Comparison of ENCODE assay signal across 15 cellular contexts in genomic region chrX:139890991-139891700, GRCh38. TPM values are rescaled to one million over a fixed set of nuclear protein-coding genes. Genes with fewer than 3 reads are reported as not detected.
DNase-seq lines count a peak whose midpoint lies in the region; ATAC-seq and TF ChIP-seq lines count a peak whose summit lies in the region.
"Had no signal": no experiment of that assay in that cellular context is flagged by ENCODE, and none has a peak within 500 bp of the region (broad histone marks: within the 10 kb centered on the region; RNA-seq: fewer than 3 reads in every experiment).

No MANE protein-coding gene starts in this region.

- CTCF ChIA-PET in CD8-positive, alpha-beta T cell (lab: Charles Lee) = no interaction called here

- no peaks in the 10 kb centered on the region for H3K27me3 ChIP-seq in CD8-positive, alpha-beta T cell (ENCODE audit: insufficient read depth, low read length)
- no peaks in the 10 kb centered on the region for H3K27me3 ChIP-seq in GM23338 (ENCODE audit: insufficient read depth)

- no peaks in the 10 kb centered on the region for H3F3A ChIP-seq in GM23338 (replicated peaks; ENCODE audit: low read depth)

- no peaks in the 10 kb centered on the region for H3K9me3 Mint-ChIP-seq in CD8-positive, alpha-beta T cell
- H3K9me3 Mint-ChIP-seq in GM23338 = no peaks in the 10 kb centered on the region; the same call in 2 of the 3 replicates
- H3K9me3 Mint-ChIP-seq: dendritic cell treated with granulocyte-macrophage colony-stimulating factor and Interleukin-4, amounts not matched to agents 40 ng/mL and 50 ng/mL, for 4 days had no signal

- POLR2A ChIA-PET in CD8-positive, alpha-beta T cell (lab: Charles Lee) = no interaction called here

- DNase-seq in ELR (ENCODE audit: low read depth) = peak; percentile 88
- peak; percentile 66 for DNase-seq in OCI-M1 (lab: John Stamatoyannopoulos, UW)
- DNase-seq in cardiac fibroblast (ENCODE audit: low read depth in 2 of 2) = peak; percentile 74 to 80
- no peak for DNase-seq in mucosa of descending colon
- no peak for DNase-seq in CD8-positive, alpha-beta T cell
- DNase-seq in GM23338 (ENCODE audit: low spot score) = no peak
- no peak for DNase-seq in NK-92 treated with Interleukin-12 subunit alpha and Interleukin-12 subunit beta, amount 100 ng/mL, for 24 hours (lab: John Stamatoyannopoulos, UW)
- DNase-seq: activated CD4-positive, alpha-beta T cell treated with anti-CD3 and anti-CD28 coated beads, Interleukin-2, amount 50 U/mL, for 1 hour; activated naive CD4-positive, alpha-beta T cell treated with Interleukin-2 at 50 U/mL for 16 hours; mesendoderm; NCI-H1417 treated with DMSO at 0.1 percent for 48 hours; NCI-H774; psoas muscle had no signal

- H3K4me1 ChIP-seq in mucosa of descending colon (ENCODE audit: low read depth) (no peaks in the 10 kb centered on the region), GM23338 (ENCODE audit: insufficient read depth) (no peaks in the 10 kb centered on the region)
- H3K4me1 ChIP-seq in CD8-positive, alpha-beta T cell (ENCODE audit: insufficient read depth, low read length) = no peaks in the 10 kb centered on the region
- H3K4me1 ChIP-seq: psoas muscle had no signal

- H3K79me2 ChIP-seq in GM23338 (replicated peaks; ENCODE audit: insufficient read depth) = peaks cover 92% of the 10 kb centered on the region

- H4K20me1 ChIP-seq in GM23338 (replicated peaks; ENCODE audit: insufficient read depth) = no peaks in the 10 kb centered on the region

- no peaks in the 10 kb centered on the region for H3K9me3 ChIP-seq in mucosa of descending colon
- no peaks in the 10 kb centered on the region for H3K9me3 ChIP-seq in CD8-positive, alpha-beta T cell (ENCODE audit: low read length)
- H3K9me3 ChIP-seq: psoas muscle had no signal

- H3K36me3 ChIP-seq in mucosa of descending colon (ENCODE audit: low read depth) (no peaks in the 10 kb centered on the region), GM23338 (ENCODE audit: insufficient read depth) (no peaks in the 10 kb centered on the region)
- no peaks in the 10 kb centered on the region for H3K36me3 ChIP-seq in CD8-positive, alpha-beta T cell (ENCODE audit: insufficient read depth, low read length)

- ATAC-seq in mucosa of descending colon (peak; percentile 49), GM18867 (IDR thresholded peaks at IDR 0.05; ENCODE audit: unreplicated experiment) (no peak), GM23338 (no peak)
- no peak for ATAC-seq in CD8-positive, alpha-beta T cell
- ATAC-seq: psoas muscle had no signal

- TF ChIP-seq CTCF in cardiac fibroblast (IDR thresholded peaks at IDR 0.05; ENCODE audit: low read depth, low read length) (no peak), mucosa of descending colon (IDR thresholded peaks at IDR 0.05) (no peak), GM23338 (conservative IDR thresholded peaks at IDR 0.05; ENCODE audit: low read depth in 2 of 2) (no peak)
- TF ChIP-seq CTCF in CD8-positive, alpha-beta T cell (IDR thresholded peaks at IDR 0.05) = no peak

- no peak overlapping the region for H3K27ac ChIP-seq in CD8-positive, alpha-beta T cell (ENCODE audit: low read depth, low read length)
- no peak overlapping the region for H3K27ac ChIP-seq in GM23338 (ENCODE audit: low read depth)
- H3K27ac ChIP-seq: psoas muscle had no signal

- H2AFZ ChIP-seq in GM23338 = no peak overlapping the region

- H3K27ac Mint-ChIP-seq in CD8-positive, alpha-beta T cell = no peak overlapping the region
- no peak overlapping the region for H3K27ac Mint-ChIP-seq in GM23338

- intact Hi-C loops in mucosa of descending colon (cut with DNase I, micrococcal nuclease) = no loop called here
- intact Hi-C loops in CD8-positive, alpha-beta T cell (cut with DNase I, micrococcal nuclease) = no loop called here

- peaks cover 28% of the 10 kb centered on the region for H3K4me1 Mint-ChIP-seq in CD8-positive, alpha-beta T cell (ENCODE audit: low read depth)
- H3K4me1 Mint-ChIP-seq in GM23338 = peaks cover 9% of the 10 kb centered on the region

- H3K4me2 ChIP-seq in GM23338 = no peak overlapping the region

- peaks cover 3% of the 10 kb centered on the region for H3K36me3 Mint-ChIP-seq in CD8-positive, alpha-beta T cell
- no peaks in the 10 kb centered on the region; the same call in 1 of the 3 replicates for H3K36me3 Mint-ChIP-seq in GM23338 (ENCODE audit: low read depth)

- no peaks in the 10 kb centered on the region for H3K9me2 ChIP-seq in GM23338 (ENCODE audit: insufficient read depth)

- H3K4me3 Mint-ChIP-seq in CD8-positive, alpha-beta T cell = no peak overlapping the region
- no peak overlapping the region for H3K4me3 Mint-ChIP-seq in GM23338
- H3K4me3 Mint-ChIP-seq: dendritic cell treated with granulocyte-macrophage colony-stimulating factor and Interleukin-4, amounts not matched to agents 40 ng/mL and 50 ng/mL, for 4 days had no signal

- H3K4me3 ChIP-seq in cardiac fibroblast (replicated peaks in 1 of 2; ENCODE audit: low read depth in 2 of 2, low read length in 2 of 2) (no peak overlapping the region), mucosa of descending colon (no peak overlapping the region), GM23338 (no peak overlapping the region)
- no peak overlapping the region for H3K4me3 ChIP-seq in CD8-positive, alpha-beta T cell (ENCODE audit: low read depth, low read length)
- H3K4me3 ChIP-seq: psoas muscle had no signal

- no peaks in the 10 kb centered on the region for H3K27me3 Mint-ChIP-seq in CD8-positive, alpha-beta T cell (ENCODE audit: low read depth)
- peaks cover 3% of the 10 kb centered on the region for H3K27me3 Mint-ChIP-seq in GM23338 (ENCODE audit: insufficient read depth, low read depth, poor library complexity)
- H3K27me3 Mint-ChIP-seq: dendritic cell treated with granulocyte-macrophage colony-stimulating factor and Interleukin-4, amounts not matched to agents 40 ng/mL and 50 ng/mL, for 4 days had no signal

TF ChIP-seq in GM23338, 12 proteins besides CTCF, POLR2A, EP300 and RAD21 (continues in another document):
- no peak for TF ChIP-seq ETS1 (IDR thresholded peaks at IDR 0.05)
- no peak for TF ChIP-seq STAT1 (IDR thresholded peaks at IDR 0.05; ENCODE audit: unreplicated experiment)
- TF ChIP-seq ZNF331 (CRISPR knock-in tag; IDR thresholded peaks at IDR 0.05; ENCODE audit: low read depth) = no peak
- TF ChIP-seq CREB1 (CRISPR knock-in tag; IDR thresholded peaks at IDR 0.05; ENCODE audit: low read depth) = no peak
- no peak for TF ChIP-seq EZH2phosphoT487 (IDR thresholded peaks at IDR 0.05; ENCODE audit: unreplicated experiment)
- TF ChIP-seq JUNB (IDR thresholded peaks at IDR 0.05; ENCODE audit: unreplicated experiment) = no peak
- no peak for TF ChIP-seq EZH2 (IDR thresholded peaks at IDR 0.05; ENCODE audit: low read depth, unreplicated experiment)
- no peak for TF ChIP-seq POLR2AphosphoS5 (IDR thresholded peaks at IDR 0.05; ENCODE audit: low read depth)
- no peak for TF ChIP-seq NANOG (IDR thresholded peaks at IDR 0.05; ENCODE audit: borderline replicate concordance)

RNA-seq across cellular contexts. Expression of gene ATP11C, which starts 41.7 kb away (rescaled TPM):
- 10 to 100 TPM; 10.8 to 17.0 (median 13.1) TPM for total RNA-seq in mucosa of descending colon
- total RNA-seq in CD8-positive, alpha-beta T cell = 10 to 100 TPM; 14.7 to 18.4 TPM
- 90.7 and 95.6 TPM in 2 replicates for total RNA-seq in GM23338 (2014; rRNA removed; shearing (Covaris generic))
- 44.0 and 45.7 TPM in 2 replicates for polyA plus RNA-seq in GM23338 (2016; fragmentation: Nextera tagmentation; extraction: Ambion mirVana)

Comparison
In these comparisons a context has a peak if more than half of its experiments do, and no peak if none do; other contexts are left out.
1. DNase-seq: peak in ELR (single experiment), OCI-M1 (single experiment) and cardiac fibroblast (2 of 2); none in mucosa of descending colon (0 of 3), CD8-positive, alpha-beta T cell (0 of 7), GM23338 (single experiment) and NK-92 treated with Interleukin-12 subunit alpha and Interleukin-12 subunit beta, amount 100 ng/mL, for 24 hours (single experiment).